ENCODE assay signal across 9 cellular contexts in genomic region chrX:78650906-78651437, GRCh38. TPM values are rescaled to one million over a fixed set of nuclear protein-coding genes. Genes with fewer than 3 reads are reported as not detected.
DNase-seq lines count a peak whose midpoint lies in the region; ATAC-seq and TF ChIP-seq lines count a peak whose summit lies in the region.
"Had no signal": no experiment of that assay in that cellular context is flagged by ENCODE, and none has a peak within 500 bp of the region (broad histone marks: within the 10 kb centered on the region; RNA-seq: fewer than 3 reads in every experiment).

No MANE protein-coding gene starts in this region.

- no peak overlapping the region for H3K4me2 ChIP-seq in PC-9

- no peak for TF ChIP-seq EP300 in tibial nerve (IDR thresholded peaks at IDR 0.05)

- no peak overlapping the region for H2AFZ ChIP-seq in PC-9

- DNase-seq in NOMO-1 (lab: John Stamatoyannopoulos, UW; ENCODE audit: unreplicated experiment in 2 of 2) (peak; percentile 64 to 96), fibroblast of villous mesenchyme (ENCODE audit: low read depth) (peak; percentile 40), NCI-H2196 treated with DMSO at 0.1 percent for 48 hours (lab: John Stamatoyannopoulos, UW; ENCODE audit: unreplicated experiment) (no peak), tibial nerve (ENCODE audit: low spot score in 2 of 2) (no peak), PC-9 (no peak), NCI-H82 (lab: John Stamatoyannopoulos, UW) (no peak)

- no TSS peak for BruUV-seq in PC-9 (replicated peaks; lab: Mats Ljungman, UMichigan)

- H3K36me3 ChIP-seq in tibial nerve = no peaks in the 10 kb centered on the region
- H3K36me3 ChIP-seq in PC-9 (ENCODE audit: low read depth) = no peaks in the 10 kb centered on the region

- ATAC-seq in GM18517 (IDR thresholded peaks at IDR 0.05; ENCODE audit: unreplicated experiment) = peak; percentile 86
- ATAC-seq in HG02623 (IDR thresholded peaks at IDR 0.05; ENCODE audit: unreplicated experiment) = peak; percentile 75

- H3K27me3 ChIP-seq in tibial nerve (no peaks in the 10 kb centered on the region), PC-9 (ENCODE audit: insufficient read depth, low read depth) (no peaks in the 10 kb centered on the region)

- no peak overlapping the region for H3K27ac ChIP-seq in tibial nerve
- H3K27ac ChIP-seq in PC-9 = no peak overlapping the region

- CTCF ChIA-PET in PC-9 (lab: Charles Lee) = no interaction called here

- H3K4me1 ChIP-seq in tibial nerve (no peaks in the 10 kb centered on the region), PC-9 (replicated peaks; ENCODE audit: insufficient read depth) (no peaks in the 10 kb centered on the region)

- H3K9me2 ChIP-seq in PC-9 (ENCODE audit: insufficient read depth) = no peaks in the 10 kb centered on the region

- H3F3A ChIP-seq in PC-9 (ENCODE audit: insufficient read depth, low read depth) = no peaks in the 10 kb centered on the region

- H3K79me2 ChIP-seq in PC-9 (ENCODE audit: low read depth) = no peaks in the 10 kb centered on the region

- no peak for TF ChIP-seq CTCF in fibroblast of villous mesenchyme (IDR thresholded peaks at IDR 0.05; ENCODE audit: insufficient read depth, low read depth, low read length)
- no peak for TF ChIP-seq CTCF in tibial nerve (IDR thresholded peaks at IDR 0.05)
- no peak for TF ChIP-seq CTCF in PC-9 (conservative IDR thresholded peaks at IDR 0.05)

- no peak for TF ChIP-seq POLR2A in tibial nerve (IDR thresholded peaks at IDR 0.05)

- H3K9me3 ChIP-seq in tibial nerve (no peaks in the 10 kb centered on the region), PC-9 (ENCODE audit: insufficient read depth, low read depth) (no peaks in the 10 kb centered on the region)

- POLR2A ChIA-PET in PC-9 (lab: Charles Lee; ENCODE audit: unreplicated experiment) = no interaction called here

- no peak overlapping the region for H3K4me3 ChIP-seq in fibroblast of villous mesenchyme (ENCODE audit: low read depth, low read length)
- H3K4me3 ChIP-seq in tibial nerve = no peak overlapping the region
- no peak overlapping the region for H3K4me3 ChIP-seq in PC-9

- WGBS in tibial nerve, 2 donors = 25 to 49% methylated on average over 5 of the region's 5 CpGs

- no peaks in the 10 kb centered on the region for H4K20me1 ChIP-seq in PC-9 (ENCODE audit: insufficient read depth)

- intact Hi-C loops in PC-9 (cut with micrococcal nuclease; ENCODE audit: unreplicated experiment) = no loop called here

RNA-seq across cellular contexts. Expression of gene RTL3, which starts 8.2 kb away (rescaled TPM):
- total RNA-seq in fibroblast of villous mesenchyme (under 0.01 and 0.32 TPM in 2 replicates), tibial nerve (under 1 TPM in 2 of 4 donors, not detected in 2; 0.21 to 0.59 TPM), PC-9 (2021) (not detected in 2 replicates)
- total RNA-seq: T-helper 1 cell treated with Interleukin-12 subunit alpha and Interleukin-12 subunit beta and Interleukin-4 antibody, amounts not matched to agents 30 ng/mL and 1 ng/mL, for 36 hours had no signal

Comparison
In these comparisons a context has a peak if more than half of its experiments do, and no peak if none do; other contexts are left out.
1. DNase-seq: peak in NOMO-1 (2 of 2) and fibroblast of villous mesenchyme (single experiment); none in NCI-H2196 treated with DMSO at 0.1 percent for 48 hours (single experiment), tibial nerve (0 of 2), PC-9 (0 of 2) and NCI-H82 (single experiment).